In genomic region chr22:33519974-33520903, GRCh38 we compare ENCODE assay signal across 13 cellular contexts.
DNase-seq lines count a peak whose midpoint lies in the region; ATAC-seq and TF ChIP-seq lines count a peak whose summit lies in the region.
"Had no signal": no experiment of that assay in that cellular context is flagged by ENCODE, and none has a peak within 500 bp of the region (broad histone marks: within the 10 kb centered on the region; RNA-seq: fewer than 3 reads in every experiment).

No MANE protein-coding gene starts in this region.

- no peak overlapping the region for H3K4me3 ChIP-seq in BLaER1
- H3K4me3 ChIP-seq: SJSA1 had no signal

- peak overlapping the region; percentile 8; the same call in 1 of the 2 replicates for H3K27ac ChIP-seq in BLaER1
- H3K27ac ChIP-seq: C4-2B, SJSA1 had no signal

- peaks cover 2% of the 10 kb centered on the region for H3K27me3 Mint-ChIP-seq in IgD-negative memory B cell
- no peaks in the 10 kb centered on the region for H3K27me3 Mint-ChIP-seq in central memory CD8-positive, alpha-beta T cell
- peaks cover 14% of the 10 kb centered on the region for H3K27me3 Mint-ChIP-seq in nephron (ENCODE audit: low read depth)

- DNase-seq in central memory CD8-positive, alpha-beta T cell (ENCODE audit: low spot score in 2 of 2) = no peak
- DNase-seq in NK-92 (lab: John Stamatoyannopoulos, UW; ENCODE audit: unreplicated experiment) = no peak
- DNase-seq in left cardiac atrium = no peak
- DNase-seq in NCI-H2227 (lab: John Stamatoyannopoulos, UW; ENCODE audit: unreplicated experiment) = no peak
- DNase-seq: COR-L47, NCI-H446 treated with DMSO at 0.1 percent for 48 hours, NCI-H748 treated with DMSO at 0.1 percent for 48 hours had no signal

- H3K9me3 Mint-ChIP-seq in IgD-negative memory B cell = peaks cover 0 to 2% (median 0%) of the 10 kb centered on the region in 3 donors
- H3K9me3 Mint-ChIP-seq in central memory CD8-positive, alpha-beta T cell = peaks cover 11% of the 10 kb centered on the region
- no peaks in the 10 kb centered on the region for H3K9me3 Mint-ChIP-seq in nephron

- peak overlapping the region; percentile 57 to 76 (median 68) for H3K27ac Mint-ChIP-seq in IgD-negative memory B cell
- H3K27ac Mint-ChIP-seq in central memory CD8-positive, alpha-beta T cell (ENCODE audit: low read depth) = no peak overlapping the region
- H3K27ac Mint-ChIP-seq in nephron = peak overlapping the region in 2 of 3 experiments; percentile 67 to 82

- intact Hi-C loops in left cardiac atrium (cut with DNase I) = loop anchor here (2.0 to 10.0 kb wide), 5 partner anchors 55 to 585 kb away; no protein-coding TSS in a partner anchor

- H3K27me3 ChIP-seq in BLaER1 = no peaks in the 10 kb centered on the region
- H3K27me3 ChIP-seq: SJSA1 had no signal

- H3K9ac ChIP-seq in BLaER1 = no peak overlapping the region

- H3K4me1 Mint-ChIP-seq in IgD-negative memory B cell (peaks cover 41 to 47% (median 47%) of the 10 kb centered on the region in 3 donors), nephron (peaks cover 12% of the 10 kb centered on the region)
- H3K4me1 Mint-ChIP-seq in central memory CD8-positive, alpha-beta T cell = no peaks in the 10 kb centered on the region

- H3K4me2 ChIP-seq in BLaER1 = peak overlapping the region; percentile 54

- H3K4me1 ChIP-seq in BLaER1 = peaks cover 55% of the 10 kb centered on the region

- H3K9me3 ChIP-seq in BLaER1 = peaks cover 6% of the 10 kb centered on the region; the same call in 1 of the 2 replicates

- ATAC-seq in central memory CD8-positive, alpha-beta T cell (replicated peaks; ENCODE audit: extremely low read depth, poor library complexity, severe bottlenecking) = no peak
- no peak for ATAC-seq in left cardiac atrium
- no peak for ATAC-seq in GM21576 (IDR thresholded peaks at IDR 0.05; ENCODE audit: unreplicated experiment)

- H3K36me3 ChIP-seq in BLaER1 = peaks cover 7% of the 10 kb centered on the region; the same call in 1 of the 2 replicates
- H3K36me3 ChIP-seq: SJSA1 had no signal

- H4K20me1 ChIP-seq in BLaER1 = no peaks in the 10 kb centered on the region

- H3K4me3 Mint-ChIP-seq in IgD-negative memory B cell (peak overlapping the region in 3 of 4 donors; percentile 28 to 88 (median 82)), nephron (no peak overlapping the region)
- H3K4me3 Mint-ChIP-seq in central memory CD8-positive, alpha-beta T cell = peak overlapping the region; percentile 16

- no peaks in the 10 kb centered on the region for H3K36me3 Mint-ChIP-seq in IgD-negative memory B cell
- H3K36me3 Mint-ChIP-seq in central memory CD8-positive, alpha-beta T cell (ENCODE audit: insufficient read depth) = peaks cover 3% of the 10 kb centered on the region
- H3K36me3 Mint-ChIP-seq in nephron (ENCODE audit: low read depth) = peaks cover 4% of the 10 kb centered on the region

- TF ChIP-seq CTCF in nephron (IDR thresholded peaks at IDR 0.05; ENCODE audit: unreplicated experiment in 3 of 3) = no peak

Comparison
In these comparisons a context has a peak if more than half of its experiments do, and no peak if none do; other contexts are left out.
1. H3K4me3 Mint-ChIP-seq: peak in IgD-negative memory B cell (3 of 4) and central memory CD8-positive, alpha-beta T cell (single experiment); none in nephron (0 of 3).